Comparison of ENCODE assay signal across 9 cellular contexts in the genomic region with DNA sequence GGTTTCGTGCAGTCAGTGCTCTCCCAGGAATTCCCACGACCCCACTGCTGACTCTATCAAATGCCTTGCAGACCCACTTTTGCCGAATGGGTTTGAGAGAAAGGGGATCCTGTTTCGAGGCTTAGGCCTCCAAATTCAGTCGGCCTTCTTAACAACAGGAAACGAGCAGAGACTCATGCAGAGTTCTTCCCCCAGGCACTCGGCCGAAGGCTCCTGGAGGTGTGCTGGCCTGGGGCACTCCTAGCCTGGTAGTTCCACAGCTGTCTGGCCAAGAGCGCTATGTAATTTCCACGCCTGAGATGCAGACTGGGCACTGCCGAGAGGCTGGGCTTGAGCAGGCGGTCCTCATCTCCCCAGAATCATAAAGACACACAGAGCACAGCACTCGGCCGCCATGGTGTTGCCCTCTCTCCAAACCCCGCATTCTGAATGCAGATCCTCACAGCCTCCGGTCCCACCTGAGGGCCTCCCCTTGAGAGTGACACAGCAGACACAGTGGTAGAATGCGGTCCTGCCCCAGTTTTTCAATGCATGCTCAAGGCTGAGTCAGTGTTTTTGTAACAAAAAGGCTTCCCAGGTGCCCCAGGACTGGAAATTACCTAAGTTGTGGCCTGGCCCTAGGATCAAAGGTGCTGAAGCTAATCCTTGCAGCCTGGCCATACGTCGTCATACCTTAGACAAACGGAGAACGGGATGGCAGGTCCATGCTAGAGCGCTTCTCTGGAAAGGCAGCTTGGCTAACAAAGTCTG.
"Had no signal": no experiment of that assay in that cellular context is flagged by ENCODE, and none has a peak within 500 bp of the region (broad histone marks: within the 10 kb centered on the region; RNA-seq: fewer than 3 reads in every experiment).

No MANE protein-coding gene starts in this region.

- H3K27ac ChIP-seq: cardiac muscle cell, hepatocyte, ovary, right lobe of liver, thyroid gland had no signal

- DNase-seq: activated CD4-positive, alpha-beta T cell treated with anti-CD3 and anti-CD28 coated beads for 1 hour; activated CD4-positive, alpha-beta T cell treated with anti-CD3 and anti-CD28 coated beads, Interleukin-2, amount 50 U/mL, for 48 hours; activated naive CD4-positive, alpha-beta T cell treated with anti-CD3 and anti-CD28 coated beads, Interleukin-2, amount 10 ng/mL, durations not matched to agents 7 days and 5 days; ovary; right lobe of liver; thyroid gland had no signal

- H3K4me1 ChIP-seq: thyroid gland had no signal

- H3K9me3 Mint-ChIP-seq: activated naive CD4-positive, alpha-beta T cell treated with anti-CD3 and anti-CD28 coated beads, Interleukin-2, amount 10 ng/mL, durations not matched to agents 7 days and 5 days had no signal

- ATAC-seq: left ventricle myocardium superior, right lobe of liver had no signal

- H2AFZ ChIP-seq: hepatocyte had no signal

- H3K36me3 Mint-ChIP-seq: activated naive CD4-positive, alpha-beta T cell treated with anti-CD3 and anti-CD28 coated beads, Interleukin-2, amount 10 ng/mL, durations not matched to agents 7 days and 5 days had no signal

- H3K27me3 ChIP-seq: cardiac muscle cell, hepatocyte, ovary, right lobe of liver, thyroid gland had no signal

- H3K79me2 ChIP-seq: hepatocyte had no signal

- H3K4me1 Mint-ChIP-seq: activated naive CD4-positive, alpha-beta T cell treated with anti-CD3 and anti-CD28 coated beads, Interleukin-2, amount 10 ng/mL, durations not matched to agents 7 days and 5 days had no signal

- H3K9me3 ChIP-seq: ovary, right lobe of liver, thyroid gland had no signal

- H3K27me3 Mint-ChIP-seq: activated naive CD4-positive, alpha-beta T cell treated with anti-CD3 and anti-CD28 coated beads, Interleukin-2, amount 10 ng/mL, durations not matched to agents 7 days and 5 days had no signal

- H3K4me2 ChIP-seq: hepatocyte had no signal

- H3K4me3 ChIP-seq: cardiac muscle cell, hepatocyte, ovary, right lobe of liver, thyroid gland had no signal

- H3K27ac Mint-ChIP-seq: activated naive CD4-positive, alpha-beta T cell treated with anti-CD3 and anti-CD28 coated beads, Interleukin-2, amount 10 ng/mL, durations not matched to agents 7 days and 5 days had no signal

- H3K4me3 Mint-ChIP-seq: activated naive CD4-positive, alpha-beta T cell treated with anti-CD3 and anti-CD28 coated beads, Interleukin-2, amount 10 ng/mL, durations not matched to agents 7 days and 5 days had no signal
